1 cellular context compared by ENCODE assay signal in the genomic region with DNA sequence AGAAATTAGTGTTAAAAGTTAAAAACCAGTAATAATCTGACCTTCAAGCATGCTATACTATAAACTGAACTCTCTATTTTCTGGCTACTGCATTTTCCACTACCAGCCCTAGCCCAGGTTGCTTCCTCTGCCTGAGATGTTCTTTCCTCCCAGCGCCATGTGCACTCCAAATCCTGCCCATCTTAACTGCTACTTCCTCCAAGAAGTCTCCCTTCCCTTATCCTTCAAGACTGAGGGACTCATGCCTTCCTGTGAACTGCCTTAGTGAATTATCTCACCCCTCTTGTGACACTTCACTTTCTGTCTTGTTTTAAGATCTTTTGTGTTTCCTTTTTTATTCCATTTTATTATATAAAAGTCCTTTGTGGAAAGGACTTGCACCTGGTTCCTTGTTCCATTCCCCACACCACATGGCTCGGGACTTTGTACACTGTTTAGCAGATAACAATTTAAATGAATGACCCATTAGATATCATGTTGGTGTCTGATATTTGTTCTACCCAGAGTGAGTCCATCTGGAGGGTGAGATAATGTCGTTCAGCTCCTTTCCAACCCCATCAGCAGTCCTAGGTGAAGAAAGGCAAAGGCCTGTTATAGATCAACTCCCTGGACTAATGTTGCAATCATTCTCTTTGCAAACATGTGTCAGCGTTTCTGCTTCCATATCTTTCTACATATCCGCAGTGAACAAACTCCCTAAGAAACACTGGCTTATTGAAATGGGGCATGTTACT.
TF ChIP-seq lines count a peak whose summit lies in the region.

No MANE protein-coding gene starts in this region.

TF ChIP-seq in K562, 482 proteins besides CTCF, POLR2A, EP300 and RAD21 (continued from another document and continues in another):
- TF ChIP-seq, protein P1, sequence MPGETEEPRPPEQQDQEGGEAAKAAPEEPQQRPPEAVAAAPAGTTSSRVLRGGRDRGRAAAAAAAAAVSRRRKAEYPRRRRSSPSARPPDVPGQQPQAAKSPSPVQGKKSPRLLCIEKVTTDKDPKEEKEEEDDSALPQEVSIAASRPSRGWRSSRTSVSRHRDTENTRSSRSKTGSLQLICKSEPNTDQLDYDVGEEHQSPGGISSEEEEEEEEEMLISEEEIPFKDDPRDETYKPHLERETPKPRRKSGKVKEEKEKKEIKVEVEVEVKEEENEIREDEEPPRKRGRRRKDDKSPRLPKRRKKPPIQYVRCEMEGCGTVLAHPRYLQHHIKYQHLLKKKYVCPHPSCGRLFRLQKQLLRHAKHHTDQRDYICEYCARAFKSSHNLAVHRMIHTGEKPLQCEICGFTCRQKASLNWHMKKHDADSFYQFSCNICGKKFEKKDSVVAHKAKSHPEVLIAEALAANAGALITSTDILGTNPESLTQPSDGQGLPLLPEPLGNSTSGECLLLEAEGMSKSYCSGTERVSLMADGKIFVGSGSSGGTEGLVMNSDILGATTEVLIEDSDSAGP (CRISPR knock-in tag; IDR thresholded peaks at IDR 0.05): no peak
- TF ChIP-seq KDM5B (IDR thresholded peaks at IDR 0.05; ENCODE audit: insufficient replicate concordance, low read depth, low read length) (no peak), MAFG (tag; conservative IDR thresholded peaks at IDR 0.05) (peak; percentile 92), ZNF175 (CRISPR knock-in tag; IDR thresholded peaks at IDR 0.05; ENCODE audit: low read depth) (peak; percentile 71; the same call in 1 of the 2 replicates), MYBL2 (IDR thresholded peaks at IDR 0.05; ENCODE audit: low read depth) (no peak; the same call in 1 of the 2 replicates), MYBL2 (CRISPR knock-in tag; IDR thresholded peaks at IDR 0.05; ENCODE audit: borderline replicate concordance) (no peak), ZNF311 (CRISPR knock-in tag; IDR thresholded peaks at IDR 0.05) (0 out of 2 replicates have a peak, but pooled peaks have one; percentile 49), C11orf30 (IDR thresholded peaks at IDR 0.05; ENCODE audit: low read depth) (peak; percentile 92), ZBTB7A (IDR thresholded peaks at IDR 0.05; ENCODE audit: borderline replicate concordance, control insufficient read depth, low read depth, low read length) (no peak), POLR3A (IDR thresholded peaks at IDR 0.05; ENCODE audit: borderline replicate concordance, extremely low read depth, insufficient read depth, insufficient read length) (no peak), MTA3 (IDR thresholded peaks at IDR 0.05; ENCODE audit: borderline replicate concordance) (peak; percentile 52; the same call in 1 of the 2 replicates), PHF21A (IDR thresholded peaks at IDR 0.05; ENCODE audit: borderline replicate concordance, low read depth) (no peak), ETV6 (IDR thresholded peaks at IDR 0.05; ENCODE audit: borderline replicate concordance in 1 of 2, low read depth in 2 of 2, low read length in 1 of 2) (no peak; a peak in 2 of 4 replicates), ETV6 (CRISPR knock-in tag; IDR thresholded peaks at IDR 0.05; ENCODE audit: borderline replicate concordance) (no peak), ZNF124 (CRISPR knock-in tag; IDR thresholded peaks at IDR 0.05) (no peak), RBFOX2 (IDR thresholded peaks at IDR 0.05; ENCODE audit: low read depth, low read length) (no peak), PML (IDR thresholded peaks at IDR 0.05; ENCODE audit: low read length) (peak; percentile 99), PTBP1 (IDR thresholded peaks at IDR 0.05; ENCODE audit: low read depth, low read length) (no peak), TBL1XR1 (IDR thresholded peaks at IDR 0.05; ENCODE audit: low read length in 2 of 2) (peak in 1 of 2 experiments; percentile 95; a peak in 3 of 4 replicates), NONO (IDR thresholded peaks at IDR 0.05; ENCODE audit: low read depth in 2 of 2, low read length in 1 of 2) (peak in 1 of 2 experiments; percentile 76; a peak in 1 of 4 replicates), CUX1 (CRISPR knock-in tag; IDR thresholded peaks at IDR 0.05) (peak; percentile 78; the same call in 1 of the 2 replicates), ATF2 (CRISPR knock-in tag; IDR thresholded peaks at IDR 0.05) (no peak), SNAPC5 (CRISPR knock-in tag; IDR thresholded peaks at IDR 0.05) (no peak), IRF9 (tag; IDR thresholded peaks at IDR 0.05) (peak; percentile 65; the same call in 1 of the 2 replicates), RFX1 (IDR thresholded peaks at IDR 0.05) (no peak), CBX3 (IDR thresholded peaks at IDR 0.05; ENCODE audit: borderline replicate concordance in 1 of 2, low read length in 2 of 2) (0 out of 3 replicates have a peak, but pooled peaks of 1 of the 2 experiments have one; percentile 15), HDAC1 (IDR thresholded peaks at IDR 0.05) (peak in 1 of 2 experiments; percentile 87; a peak in 2 of 4 replicates), HOMEZ (CRISPR knock-in tag; IDR thresholded peaks at IDR 0.05) (no peak), SMARCE1 (IDR thresholded peaks at IDR 0.05) (peak; percentile 96), LEF1 (IDR thresholded peaks at IDR 0.05) (peak; percentile 98), ZNF785 (CRISPR knock-in tag; IDR thresholded peaks at IDR 0.05) (no peak), TAF9B (IDR thresholded peaks at IDR 0.05; ENCODE audit: partially characterized antibody) (peak; percentile 53), HDGF (IDR thresholded peaks at IDR 0.05) (no peak), CBFA2T2 (conservative IDR thresholded peaks at IDR 0.05) (peak; percentile 99), GABPA (tag; conservative IDR thresholded peaks at IDR 0.05; ENCODE audit: low read depth) (peak; percentile 16; the same call in 1 of the 2 replicates), KHSRP (IDR thresholded peaks at IDR 0.05) (peak; percentile 77), CXXC5 (CRISPR knock-in tag; IDR thresholded peaks at IDR 0.05) (peak; percentile 66), CHD2 (IDR thresholded peaks at IDR 0.05; ENCODE audit: low read depth, low read length) (0 out of 2 replicates have a peak, but pooled peaks have one; percentile 10), BCLAF1 (IDR thresholded peaks at IDR 0.05; ENCODE audit: borderline replicate concordance in 1 of 2, control insufficient read depth in 1 of 2, low read depth in 2 of 2, low read length in 1 of 2) (0 out of 4 replicates have a peak, but pooled peaks of 1 of the 2 experiments have one; percentile 47), MAFF (IDR thresholded peaks at IDR 0.05; ENCODE audit: low read length) (peak; percentile 83)
- TF ChIP-seq, protein P2, sequence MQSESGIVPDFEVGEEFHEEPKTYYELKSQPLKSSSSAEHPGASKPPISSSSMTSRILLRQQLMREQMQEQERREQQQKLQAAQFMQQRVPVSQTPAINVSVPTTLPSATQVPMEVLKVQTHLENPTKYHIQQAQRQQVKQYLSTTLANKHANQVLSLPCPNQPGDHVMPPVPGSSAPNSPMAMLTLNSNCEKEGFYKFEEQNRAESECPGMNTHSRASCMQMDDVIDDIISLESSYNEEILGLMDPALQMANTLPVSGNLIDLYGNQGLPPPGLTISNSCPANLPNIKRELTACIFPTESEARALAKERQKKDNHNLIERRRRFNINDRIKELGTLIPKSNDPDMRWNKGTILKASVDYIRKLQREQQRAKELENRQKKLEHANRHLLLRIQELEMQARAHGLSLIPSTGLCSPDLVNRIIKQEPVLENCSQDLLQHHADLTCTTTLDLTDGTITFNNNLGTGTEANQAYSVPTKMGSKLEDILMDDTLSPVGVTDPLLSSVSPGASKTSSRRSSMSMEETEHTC (IDR thresholded peaks at IDR 0.05): peak; percentile 72; the same call in 1 of the 2 replicates
- TF ChIP-seq, protein P3, sequence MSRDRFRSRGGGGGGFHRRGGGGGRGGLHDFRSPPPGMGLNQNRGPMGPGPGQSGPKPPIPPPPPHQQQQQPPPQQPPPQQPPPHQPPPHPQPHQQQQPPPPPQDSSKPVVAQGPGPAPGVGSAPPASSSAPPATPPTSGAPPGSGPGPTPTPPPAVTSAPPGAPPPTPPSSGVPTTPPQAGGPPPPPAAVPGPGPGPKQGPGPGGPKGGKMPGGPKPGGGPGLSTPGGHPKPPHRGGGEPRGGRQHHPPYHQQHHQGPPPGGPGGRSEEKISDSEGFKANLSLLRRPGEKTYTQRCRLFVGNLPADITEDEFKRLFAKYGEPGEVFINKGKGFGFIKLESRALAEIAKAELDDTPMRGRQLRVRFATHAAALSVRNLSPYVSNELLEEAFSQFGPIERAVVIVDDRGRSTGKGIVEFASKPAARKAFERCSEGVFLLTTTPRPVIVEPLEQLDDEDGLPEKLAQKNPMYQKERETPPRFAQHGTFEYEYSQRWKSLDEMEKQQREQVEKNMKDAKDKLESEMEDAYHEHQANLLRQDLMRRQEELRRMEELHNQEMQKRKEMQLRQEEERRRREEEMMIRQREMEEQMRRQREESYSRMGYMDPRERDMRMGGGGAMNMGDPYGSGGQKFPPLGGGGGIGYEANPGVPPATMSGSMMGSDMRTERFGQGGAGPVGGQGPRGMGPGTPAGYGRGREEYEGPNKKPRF (IDR thresholded peaks at IDR 0.05; ENCODE audit: low read depth, low read length): no peak
